20 cellular contexts compared by ENCODE assay signal in the genomic region with DNA sequence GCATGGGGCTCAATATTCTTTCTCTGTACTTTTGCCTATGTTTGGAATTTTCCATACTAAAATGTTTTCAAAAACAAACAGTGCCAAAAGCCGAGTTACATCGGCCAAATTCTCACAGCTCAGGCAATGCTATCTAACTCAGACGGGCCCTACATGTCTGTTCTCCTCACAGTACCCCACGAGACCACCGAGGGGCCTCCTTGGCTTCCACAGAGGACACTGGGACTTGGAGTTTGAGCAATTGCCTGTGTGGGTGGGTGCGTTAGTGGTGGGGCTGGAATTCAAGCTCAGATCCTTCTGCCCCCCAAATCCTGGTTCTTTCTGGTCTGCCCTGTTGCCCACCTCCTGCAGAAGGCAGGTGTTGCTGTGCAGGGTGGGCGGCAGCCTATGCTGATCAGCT.
"Had no signal": no experiment of that assay in that cellular context is flagged by ENCODE, and none has a peak within 500 bp of the region (broad histone marks: within the 10 kb centered on the region; RNA-seq: fewer than 3 reads in every experiment).

No MANE protein-coding gene starts in this region.

- H3K4me3 ChIP-seq: esophagus muscularis mucosa, gastrocnemius medialis, left ventricle myocardium inferior, lower lobe of right lung, ovary, right atrium auricular region, sigmoid colon, skin epidermis had no signal

- H3K36me3 ChIP-seq: esophagus muscularis mucosa, gastrocnemius medialis, left ventricle myocardium inferior, lower lobe of right lung, neutrophil, ovary, right atrium auricular region, sigmoid colon had no signal

- H3K4me1 ChIP-seq: esophagus muscularis mucosa, gastrocnemius medialis, left ventricle myocardium inferior, lower lobe of right lung, right atrium auricular region, sigmoid colon had no signal

- DNase-seq: effector memory CD4-positive, alpha-beta T cell; gastrocnemius medialis; glutamatergic neuron; kidney; left cardiac atrium; left ventricle myocardium inferior; lower lobe of right lung; midbrain; naive B cell; ovary; sigmoid colon; stimulated activated naive CD4-positive, alpha-beta T cell; trophoblast cell had no signal

- H3K4me1 Mint-ChIP-seq: memory B cell, naive B cell had no signal

- H3K27me3 ChIP-seq: gastrocnemius medialis, ovary, right atrium auricular region, sigmoid colon had no signal

- H3K4me3 Mint-ChIP-seq: memory B cell, naive B cell, nephron had no signal

- H3K27me3 Mint-ChIP-seq: memory B cell had no signal

- H3K27ac ChIP-seq: epithelial cell of prostate, esophagus muscularis mucosa, gastrocnemius medialis, left ventricle myocardium inferior, lower lobe of right lung, neutrophil, ovary, right atrium auricular region, sigmoid colon, skin epidermis had no signal

- ATAC-seq: gastrocnemius medialis, left cardiac atrium, lower lobe of right lung had no signal

- H3K9me3 ChIP-seq: gastrocnemius medialis, lower lobe of right lung, neutrophil, ovary had no signal

- H3K27ac Mint-ChIP-seq: memory B cell, naive B cell, nephron had no signal

- H3K36me3 Mint-ChIP-seq: memory B cell, naive B cell had no signal
